ENCODE assay signal across 22 cellular contexts in the genomic region with DNA sequence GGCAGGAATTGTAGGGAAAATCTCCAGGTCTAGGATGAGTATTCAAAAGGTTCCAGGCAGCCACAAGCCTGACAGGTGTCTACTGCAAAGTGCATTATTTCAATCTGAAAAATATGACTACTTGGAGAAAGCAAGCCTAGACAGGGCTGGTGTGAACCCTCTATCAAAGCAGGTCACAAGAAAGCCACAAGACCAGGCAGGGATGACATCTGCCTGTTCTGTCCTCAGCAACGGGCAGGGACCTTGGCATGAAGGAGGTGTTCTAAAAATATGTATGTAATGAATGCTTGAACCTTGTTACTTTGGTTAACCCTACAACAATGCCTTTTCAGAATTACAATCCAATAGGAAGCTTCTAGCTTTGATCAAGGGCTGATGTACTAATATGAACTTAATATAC. TPM values are rescaled to one million over a fixed set of nuclear protein-coding genes. Genes with fewer than 3 reads are reported as not detected.
A peak's percentile ranks its signal among the peaks of the same experiment; 100 is the strongest.
DNase-seq lines count a peak whose midpoint lies in the region; ATAC-seq, FAIRE-seq and TF ChIP-seq lines count a peak whose summit lies in the region.
"Had no signal": no experiment of that assay in that cellular context is flagged by ENCODE, and none has a peak within 500 bp of the region (broad histone marks: within the 10 kb centered on the region; RNA-seq: fewer than 3 reads in every experiment).

No MANE protein-coding gene starts in this region.

- H3K27ac ChIP-seq in GM12878 (ENCODE audit: control insufficient read depth, insufficient read depth): no peak overlapping the region

- H3K36me3 Mint-ChIP-seq in immature natural killer cell: no peaks in the 10 kb centered on the region
- no peaks in the 10 kb centered on the region for H3K36me3 Mint-ChIP-seq in stimulated activated effector memory CD8-positive, alpha-beta T cell treated with anti-CD3 and anti-CD28 coated beads, Interleukin-12 subunit alpha, Interleukin-12 subunit beta, amount 100 ng/mL, for 72 hours
- H3K36me3 Mint-ChIP-seq: CD14-positive monocyte had no signal

- H3K79me2 ChIP-seq in GM12878 (ENCODE audit: control insufficient read depth, insufficient read depth, low read length): no peaks in the 10 kb centered on the region

- no peaks in the 10 kb centered on the region for H3K36me3 ChIP-seq in GM12878 (ENCODE audit: control insufficient read depth in 2 of 2, insufficient read depth in 2 of 2, low read length in 1 of 2)

- no peaks in the 10 kb centered on the region for H3K9me3 Mint-ChIP-seq in immature natural killer cell
- H3K9me3 Mint-ChIP-seq in stimulated activated effector memory CD8-positive, alpha-beta T cell treated with anti-CD3 and anti-CD28 coated beads, Interleukin-12 subunit alpha, Interleukin-12 subunit beta, amount 100 ng/mL, for 72 hours: no peaks in the 10 kb centered on the region

- DNase-seq in GM12878 (ENCODE audit: low read depth, low spot score) (no peak), Right ventricle myocardium superior (no peak), immature natural killer cell (no peak), GM03348 (ENCODE audit: low spot score) (no peak), NCI-H2107 (lab: John Stamatoyannopoulos, UW) (no peak)
- DNase-seq in stimulated activated effector memory CD8-positive, alpha-beta T cell treated with anti-CD3 and anti-CD28 coated beads, Interleukin-12 subunit alpha, Interleukin-12 subunit beta, amount 100 ng/mL, for 72 hours (ENCODE audit: low spot score in 2 of 2): no peak
- DNase-seq in stimulated activated CD4-positive, alpha-beta T cell treated with anti-CD3 and anti-CD28 coated beads, Interleukin-4, amount 100 ng/mL, for 1 hour: no peak
- DNase-seq: ACHN, AML-193, DMS 273 treated with DMSO at 0.1 percent for 48 hours, GF-D8, HFFc6, KBM-7, NCI-H1436, NCI-H2029, NCI-H510A, NCI-H774 had no signal

- no peak overlapping the region for H2AFZ ChIP-seq in GM12878 (ENCODE audit: control insufficient read depth, low read depth, low read length)

- SMC1A ChIA-PET in GM12878 (lab: Charles Lee; ENCODE audit: uncharacterized antibody, unreplicated experiment): interaction anchor here (1.0 to 5.2 kb wide), 7 partner anchors 9 to 53 kb away, joined by 3 to 31 read pairs (median 6); a partner anchor contains a TSS

- H3K4me1 Mint-ChIP-seq in immature natural killer cell: peaks cover 36 to 48% of the 10 kb centered on the region in 2 donors
- peaks cover 25% of the 10 kb centered on the region for H3K4me1 Mint-ChIP-seq in stimulated activated effector memory CD8-positive, alpha-beta T cell treated with anti-CD3 and anti-CD28 coated beads, Interleukin-12 subunit alpha, Interleukin-12 subunit beta, amount 100 ng/mL, for 72 hours

- H3K9ac ChIP-seq in GM12878 (ENCODE audit: control insufficient read depth, insufficient read depth, low read length): no peak overlapping the region

- no peak for TF ChIP-seq POLR2A in GM12878 (IDR thresholded peaks at IDR 0.05; ENCODE audit: low read depth, low read length)

- no peak overlapping the region for H3K4me2 ChIP-seq in GM12878 (ENCODE audit: control insufficient read depth, insufficient read depth)

- peak overlapping the region in 4 of 5 donors; percentile 27 to 89 (median 79) for H3K4me3 Mint-ChIP-seq in immature natural killer cell
- no peak overlapping the region for H3K4me3 Mint-ChIP-seq in stimulated activated effector memory CD8-positive, alpha-beta T cell treated with anti-CD3 and anti-CD28 coated beads, Interleukin-12 subunit alpha, Interleukin-12 subunit beta, amount 100 ng/mL, for 72 hours
- H3K4me3 Mint-ChIP-seq: HFFc6 had no signal

- H3K27me3 Mint-ChIP-seq in immature natural killer cell (ENCODE audit: low read depth in 3 of 3): peaks cover 5 to 12% (median 7%) of the 10 kb centered on the region in 3 donors

- intact Hi-C loops in GM12878 (cut with micrococcal nuclease; ENCODE audit: unreplicated experiment) (no loop called here), Right ventricle myocardium superior (cut with DNase I) (no loop called here)

- no peak for TF ChIP-seq CTCF in GM12878 (IDR thresholded peaks at IDR 0.05 in 2 of 3, conservative IDR thresholded peaks at IDR 0.05 in 1 of 3; ENCODE audit: control insufficient read depth in 2 of 3, extremely low read depth in 1 of 3, insufficient read depth in 1 of 3, low read depth in 3 of 3, low read length in 3 of 3)

- CTCF ChIA-PET in GM12878 (lab: Yijun Ruan, JAX): interaction anchor here (0.8 to 4.8 kb wide), 10 partner anchors 8 to 487 kb away, joined by 3 to 20 read pairs (median 3); no protein-coding TSS in a partner anchor

- no peak overlapping the region for H3K4me3 ChIP-seq in GM12878

- no peaks in the 10 kb centered on the region; the same call in 2 of the 3 replicates for H3K9me3 ChIP-seq in GM12878 (replicated peaks; ENCODE audit: control insufficient read depth, insufficient read depth, low read length)

- in situ Hi-C loops in GM12878 (cut with MboI): loop anchor here (25.0 kb wide), 1 partner anchor 442 kb away; a partner anchor contains a TSS

- peak overlapping the region in 3 of 6 donors; percentile 2 to 51 (median 45) for H3K27ac Mint-ChIP-seq in immature natural killer cell
- no peak overlapping the region for H3K27ac Mint-ChIP-seq in stimulated activated effector memory CD8-positive, alpha-beta T cell treated with anti-CD3 and anti-CD28 coated beads, Interleukin-12 subunit alpha, Interleukin-12 subunit beta, amount 100 ng/mL, for 72 hours
- H3K27ac Mint-ChIP-seq: CD14-positive monocyte, HFFc6 had no signal

- H3K4me1 ChIP-seq in GM12878 (ENCODE audit: control insufficient read depth, insufficient read depth, low read length): no peaks in the 10 kb centered on the region

- no TSS peak for BruUV-seq in GM12878 (replicated peaks; lab: Mats Ljungman, UMichigan)

- POLR2A ChIA-PET in GM12878 (lab: Charles Lee): interaction anchor here (1.2 to 1.8 kb wide), 2 partner anchors 9 to 23 kb away, joined by 4 to 5 read pairs; no protein-coding TSS in a partner anchor

- peak; percentile 25; the same call in 2 of the 3 replicates for ATAC-seq in GM12878
- ATAC-seq in Right ventricle myocardium superior (ENCODE audit: poor library complexity): peak; percentile 70
- peak; percentile 39 for ATAC-seq in stimulated activated effector memory CD8-positive, alpha-beta T cell treated with anti-CD3 and anti-CD28 coated beads, Interleukin-12 subunit alpha, Interleukin-12 subunit beta, amount 100 ng/mL, for 72 hours
- ATAC-seq: PC-3 had no signal

- H4K20me1 ChIP-seq in GM12878 (ENCODE audit: control insufficient read depth, insufficient read depth): no peaks in the 10 kb centered on the region

- FAIRE-seq in GM12878 (lab: Jason Lieb, UNC): no peak
- FAIRE-seq: GM19239, H54 had no signal

- RAD21 ChIA-PET in GM12878 (lab: Charles Lee; ENCODE audit: unreplicated experiment): interaction anchor here (0.6 to 3.2 kb wide), 3 partner anchors 10 to 44 kb away, joined by 3 to 20 read pairs (median 5); a partner anchor contains a TSS

- no peak for TF ChIP-seq RAD21 in GM12878 (IDR thresholded peaks at IDR 0.05; ENCODE audit: insufficient read depth, low read depth, low read length)

- no peak for TF ChIP-seq EP300 in GM12878 (IDR thresholded peaks at IDR 0.05; ENCODE audit: borderline replicate concordance in 1 of 2, control insufficient read depth in 1 of 2, low read depth in 2 of 2, low read length in 2 of 2)

- WGBS in GM12878 (ENCODE audit: insufficient coverage, insufficient replicate concordance, low lambda C conversion rate, missing lambda C conversion rate): 0% methylated on average over 1 of the region's 1 CpG

- H3K27me3 ChIP-seq in GM12878 (replicated peaks in 1 of 2; ENCODE audit: control insufficient read depth in 2 of 2, insufficient read depth in 2 of 2, low read length in 1 of 2): no peaks in the 10 kb centered on the region

RNA-seq across cellular contexts. Expression of a gene that starts 1.2 kb away (rescaled TPM):
- total RNA-seq in GM12878 (2013; cell fraction: nucleolus; rRNA removed): not detected in 2 replicates
- total RNA-seq in GM12878 (2014; rRNA removed) (not detected in 2 replicates), GM12878 (2014; rRNA removed; fragmentation: Illumina TruSeq; extraction: Trizol) (not detected in 2 replicates), GM12878 (2021) (not detected in 2 replicates), Right ventricle myocardium superior (1,514 TPM)
- polyA plus RNA-seq in GM12878 (2011; ENCODE audit: low read depth): not detected
- polyA plus RNA-seq in GM12878 (2011; rRNA removed) (not detected in 2 replicates), GM12878 (2014; fragmentation: Illumina TruSeq; extraction: Trizol) (not detected in 2 replicates), GM12878 (2014; fragmentation: Nextera tagmentation; extraction: Ambion mirVana) (not detected), GM12878 (2014; rRNA removed) (not detected in 2 replicates), GM12878 (2016; fragmentation: Nextera tagmentation; extraction: Ambion mirVana) (not detected), immature natural killer cell (1 to 10 TPM in 2 of 3 donors, not detected in 1; 1.5 to 1.8 TPM)
- polyA plus RNA-seq in GM12878 (2011; cell fraction: cytosol; rRNA removed): not detected in 2 replicates
- not detected in 2 replicates for polyA plus RNA-seq in GM12878 (2011; cell fraction: nucleus; rRNA removed)
- polyA plus RNA-seq in GM12878 (2012): not detected in 2 replicates
- not detected in 2 replicates for polyA minus RNA-seq in GM12878 (2011; rRNA and poly(A)+ RNA removed)
- polyA minus RNA-seq in GM12878 (2011; cell fraction: cytosol; rRNA and poly(A)+ RNA removed): not detected in 2 replicates
- not detected in 2 replicates for polyA minus RNA-seq in GM12878 (2011; cell fraction: nucleus; rRNA and poly(A)+ RNA removed)
- total RNA-seq: HFFc6, M059J, PC-3 had no signal
- polyA plus RNA-seq: CD14-positive monocyte had no signal

RNA-seq across cellular contexts. Expression of a gene that starts 13.3 kb away (rescaled TPM):
- not detected in 2 replicates for total RNA-seq in GM12878 (2013; cell fraction: nucleolus; rRNA removed)
- total RNA-seq in GM12878 (2014; rRNA removed): 0.05 and 0.06 TPM in 2 replicates
- 0.09 TPM in 1 of 2 replicates, not detected in the other for total RNA-seq in GM12878 (2014; rRNA removed; fragmentation: Illumina TruSeq; extraction: Trizol)
- total RNA-seq in GM12878 (2021): 0.16 and 0.26 TPM in 2 replicates
- polyA plus RNA-seq in GM12878 (2011; ENCODE audit: low read depth): not detected
- polyA plus RNA-seq in GM12878 (2011; rRNA removed): 0.06 and 0.07 TPM in 2 replicates
- 0.10 and 0.15 TPM in 2 replicates for polyA plus RNA-seq in GM12878 (2011; cell fraction: cytosol; rRNA removed)
- polyA plus RNA-seq in GM12878 (2011; cell fraction: nucleus; rRNA removed): 0.06 TPM in 1 of 2 replicates, not detected in the other
- polyA plus RNA-seq in GM12878 (2012): 0.07 and 0.09 TPM in 2 replicates
- 0.03 TPM in 1 of 2 replicates, not detected in the other for polyA plus RNA-seq in GM12878 (2014; fragmentation: Illumina TruSeq; extraction: Trizol)
- polyA plus RNA-seq in GM12878 (2014; fragmentation: Nextera tagmentation; extraction: Ambion mirVana): under 1 TPM in 1 of 2 experiments, not detected in 1; 0.04 TPM
- polyA plus RNA-seq in GM12878 (2014; rRNA removed): 0.08 and 0.20 TPM in 2 replicates
- under 1 TPM; 0.09 to 0.25 TPM for polyA plus RNA-seq in GM12878 (2016; fragmentation: Nextera tagmentation; extraction: Ambion mirVana)
- polyA minus RNA-seq in GM12878 (2011; rRNA and poly(A)+ RNA removed): 0.10 and 0.15 TPM in 2 replicates
- polyA minus RNA-seq in GM12878 (2011; cell fraction: cytosol; rRNA and poly(A)+ RNA removed): not detected in 2 replicates
- polyA minus RNA-seq in GM12878 (2011; cell fraction: nucleus; rRNA and poly(A)+ RNA removed): 0.12 TPM in 1 of 2 replicates, not detected in the other
- total RNA-seq in Right ventricle myocardium superior: 1.9 TPM
- under 1 TPM in 2 of 3 donors, not detected in 1; 0.10 to 0.17 TPM for polyA plus RNA-seq in immature natural killer cell
- total RNA-seq: PC-3 had no signal
- polyA plus RNA-seq: CD14-positive monocyte had no signal

RNA-seq across cellular contexts. Expression of a gene that starts 30.0 kb away (rescaled TPM):
- total RNA-seq in GM12878 (2013; cell fraction: nucleolus; rRNA removed): 13.7 and 13.8 TPM in 2 replicates
- total RNA-seq in GM12878 (2014; rRNA removed) (6.6 and 7.6 TPM in 2 replicates), GM12878 (2014; rRNA removed; fragmentation: Illumina TruSeq; extraction: Trizol) (2.3 and 2.8 TPM in 2 replicates), GM12878 (2021) (11.5 and 13.2 TPM in 2 replicates), Right ventricle myocardium superior (5.8 TPM)
- 2.3 TPM for polyA plus RNA-seq in GM12878 (2011; ENCODE audit: low read depth)
- polyA plus RNA-seq in GM12878 (2011; rRNA removed) (3.2 and 3.6 TPM in 2 replicates), GM12878 (2014; fragmentation: Illumina TruSeq; extraction: Trizol) (0.89 and 1.5 TPM in 2 replicates), GM12878 (2014; fragmentation: Nextera tagmentation; extraction: Ambion mirVana) (under 1 TPM; 0.06 to 0.51 TPM), GM12878 (2014; rRNA removed) (7.7 and 9.3 TPM in 2 replicates), GM12878 (2016; fragmentation: Nextera tagmentation; extraction: Ambion mirVana) (10 to 100 TPM in 1 of 2 experiments, 1 to 10 TPM in 1; 9.8 to 12.0 TPM), immature natural killer cell (10 to 100 TPM; 11.1 to 16.2 (median 14.2) TPM)
- polyA plus RNA-seq in GM12878 (2011; cell fraction: cytosol; rRNA removed): 7.3 and 10.6 TPM in 2 replicates
- 54.0 and 79.7 TPM in 2 replicates for polyA plus RNA-seq in GM12878 (2011; cell fraction: nucleus; rRNA removed)
- 6.7 and 11.5 TPM in 2 replicates for polyA plus RNA-seq in GM12878 (2012)
- 4.7 and 8.0 TPM in 2 replicates for polyA minus RNA-seq in GM12878 (2011; rRNA and poly(A)+ RNA removed)
- polyA minus RNA-seq in GM12878 (2011; cell fraction: cytosol; rRNA and poly(A)+ RNA removed): 6.7 and 8.6 TPM in 2 replicates
- polyA minus RNA-seq in GM12878 (2011; cell fraction: nucleus; rRNA and poly(A)+ RNA removed): 9.9 and 16.3 TPM in 2 replicates

RNA-seq across cellular contexts. Expression of a gene that starts 36.2 kb away (rescaled TPM):
- total RNA-seq in GM12878 (2013; cell fraction: nucleolus; rRNA removed): 2.4 and 2.7 TPM in 2 replicates
- total RNA-seq in GM12878 (2014; rRNA removed) (2.4 and 2.7 TPM in 2 replicates), GM12878 (2014; rRNA removed; fragmentation: Illumina TruSeq; extraction: Trizol) (1.5 TPM in 2 replicates), GM12878 (2021) (4.0 and 4.8 TPM in 2 replicates), Right ventricle myocardium superior (not detected)
- not detected for polyA plus RNA-seq in GM12878 (2011; ENCODE audit: low read depth)
- polyA plus RNA-seq in GM12878 (2011; rRNA removed) (2.1 and 3.6 TPM in 2 replicates), GM12878 (2014; fragmentation: Illumina TruSeq; extraction: Trizol) (0.96 and 1.3 TPM in 2 replicates), GM12878 (2014; fragmentation: Nextera tagmentation; extraction: Ambion mirVana) (under 1 TPM; 0.29 to 0.31 TPM), GM12878 (2014; rRNA removed) (3.1 and 3.3 TPM in 2 replicates), GM12878 (2016; fragmentation: Nextera tagmentation; extraction: Ambion mirVana) (under 1 TPM; 0.81 to 0.92 TPM), immature natural killer cell (under 1 TPM in 2 of 3 donors, not detected in 1; 0.27 to 0.47 TPM)
- polyA plus RNA-seq in GM12878 (2011; cell fraction: cytosol; rRNA removed): 2.5 and 2.7 TPM in 2 replicates
- polyA plus RNA-seq in GM12878 (2011; cell fraction: nucleus; rRNA removed): 12.8 and 18.9 TPM in 2 replicates
- 0.05 and 0.10 TPM in 2 replicates for polyA plus RNA-seq in GM12878 (2012)
- 3.4 and 5.2 TPM in 2 replicates for polyA minus RNA-seq in GM12878 (2011; rRNA and poly(A)+ RNA removed)
- 0.80 and 1.0 TPM in 2 replicates for polyA minus RNA-seq in GM12878 (2011; cell fraction: cytosol; rRNA and poly(A)+ RNA removed)
- polyA minus RNA-seq in GM12878 (2011; cell fraction: nucleus; rRNA and poly(A)+ RNA removed): 6.0 and 6.7 TPM in 2 replicates
- total RNA-seq: HFFc6, PC-3 had no signal
- polyA plus RNA-seq: CD14-positive monocyte had no signal

RNA-seq across cellular contexts. Expression of a gene that starts 42.6 kb away (rescaled TPM):
- total RNA-seq in GM12878 (2013; cell fraction: nucleolus; rRNA removed): 0.23 TPM in 1 of 2 replicates, not detected in the other
- 0.05 and 0.45 TPM in 2 replicates for total RNA-seq in GM12878 (2014; rRNA removed)
- total RNA-seq in GM12878 (2014; rRNA removed; fragmentation: Illumina TruSeq; extraction: Trizol): 0.05 and 0.13 TPM in 2 replicates
- 0.24 and 0.49 TPM in 2 replicates for total RNA-seq in GM12878 (2021)
- 0.41 TPM for polyA plus RNA-seq in GM12878 (2011; ENCODE audit: low read depth)
- 0.19 and 0.41 TPM in 2 replicates for polyA plus RNA-seq in GM12878 (2011; rRNA removed)
- 0.12 and 0.31 TPM in 2 replicates for polyA plus RNA-seq in GM12878 (2011; cell fraction: cytosol; rRNA removed)
- polyA plus RNA-seq in GM12878 (2011; cell fraction: nucleus; rRNA removed): 0.50 and 0.81 TPM in 2 replicates
- 1.4 and 1.8 TPM in 2 replicates for polyA plus RNA-seq in GM12878 (2012)
- 0.06 and 0.26 TPM in 2 replicates for polyA plus RNA-seq in GM12878 (2014; fragmentation: Illumina TruSeq; extraction: Trizol)
- not detected for polyA plus RNA-seq in GM12878 (2014; fragmentation: Nextera tagmentation; extraction: Ambion mirVana)
- 0.06 and 2.3 TPM in 2 replicates for polyA plus RNA-seq in GM12878 (2014; rRNA removed)
- polyA plus RNA-seq in GM12878 (2016; fragmentation: Nextera tagmentation; extraction: Ambion mirVana): under 1 TPM; 0.38 to 0.42 TPM
- 0.51 and 1.1 TPM in 2 replicates for polyA minus RNA-seq in GM12878 (2011; rRNA and poly(A)+ RNA removed)
- polyA minus RNA-seq in GM12878 (2011; cell fraction: cytosol; rRNA and poly(A)+ RNA removed): 0.80 TPM in 1 of 2 replicates, not detected in the other
- 0.73 and 0.96 TPM in 2 replicates for polyA minus RNA-seq in GM12878 (2011; cell fraction: nucleus; rRNA and poly(A)+ RNA removed)
- 13.2 TPM for total RNA-seq in Right ventricle myocardium superior
- under 1 TPM in 2 of 3 donors, not detected in 1; 0.32 to 0.53 TPM for polyA plus RNA-seq in immature natural killer cell

Comparison
In these comparisons a context has a peak if more than half of its experiments do, and no peak if none do; other contexts are left out.
1. RNA of a gene that starts 1.2 kb away (total RNA-seq): 1,514 TPM in Right ventricle myocardium superior (single experiment); not detected in GM12878; every median in the first group is over 100 times any median in the second.
2. Peak in every context shown above with its lines, with median percentiles within 50 percentile points of each other: ATAC-seq.